1 cellular context compared by ENCODE assay signal in the genomic region with DNA sequence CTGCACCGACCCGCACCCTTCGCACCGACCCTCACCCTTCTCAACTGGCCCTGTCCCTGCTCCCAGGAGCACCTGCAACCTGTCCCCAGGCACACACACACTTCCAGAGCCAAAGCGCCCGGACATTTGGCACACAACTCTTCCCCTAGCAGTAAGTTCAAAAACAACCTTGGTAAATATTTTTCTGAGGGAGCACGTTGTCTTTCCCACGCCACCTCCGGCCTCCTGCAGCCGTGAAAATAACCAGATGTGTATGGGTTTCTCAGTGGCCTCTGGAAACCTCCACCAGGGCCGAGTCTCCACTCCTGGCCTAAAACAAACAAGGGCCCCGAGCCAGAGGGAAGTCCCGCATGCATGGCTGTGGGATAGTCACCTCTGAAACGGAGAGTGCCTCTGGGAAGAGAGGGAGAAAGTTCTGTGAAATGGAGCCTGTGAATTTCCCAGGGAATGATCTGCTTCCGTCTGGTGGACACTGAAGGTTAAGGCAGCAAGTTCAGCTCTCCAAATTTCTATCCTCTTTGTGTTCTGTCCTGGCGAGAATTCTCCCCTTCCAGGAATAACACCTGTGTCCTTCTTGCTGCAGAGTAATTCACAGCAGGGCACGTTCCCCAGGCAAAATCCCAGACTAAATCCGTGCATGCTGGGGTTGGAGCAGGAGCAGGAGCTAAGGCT.
TF ChIP-seq lines count a peak whose summit lies in the region.

No MANE protein-coding gene starts in this region.

TF ChIP-seq in HepG2, 621 proteins besides CTCF, POLR2A, EP300 and RAD21 (continued from another document):
- TF ChIP-seq, protein P1, sequence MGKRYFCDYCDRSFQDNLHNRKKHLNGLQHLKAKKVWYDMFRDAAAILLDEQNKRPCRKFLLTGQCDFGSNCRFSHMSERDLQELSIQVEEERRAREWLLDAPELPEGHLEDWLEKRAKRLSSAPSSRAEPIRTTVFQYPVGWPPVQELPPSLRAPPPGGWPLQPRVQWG (CRISPR knock-in tag; IDR thresholded peaks at IDR 0.05; ENCODE audit: borderline replicate concordance, low read depth) = no peak
- TF ChIP-seq MTF2 (CRISPR knock-in tag; IDR thresholded peaks at IDR 0.05; ENCODE audit: borderline replicate concordance) (no peak), ZZZ3 (CRISPR knock-in tag; IDR thresholded peaks at IDR 0.05; ENCODE audit: borderline replicate concordance) (no peak), ZBTB21 (CRISPR knock-in tag; IDR thresholded peaks at IDR 0.05) (no peak), SIX4 (CRISPR knock-in tag; IDR thresholded peaks at IDR 0.05) (no peak), TMF1 (CRISPR knock-in tag; IDR thresholded peaks at IDR 0.05; ENCODE audit: low read depth) (no peak), RARA (CRISPR knock-in tag; IDR thresholded peaks at IDR 0.05) (no peak), ZNF605 (CRISPR knock-in tag; IDR thresholded peaks at IDR 0.05) (no peak), ZBTB7B (CRISPR knock-in tag; IDR thresholded peaks at IDR 0.05) (no peak), ZNF841 (CRISPR knock-in tag; IDR thresholded peaks at IDR 0.05; ENCODE audit: borderline replicate concordance) (no peak)
- TF ChIP-seq, protein P2, sequence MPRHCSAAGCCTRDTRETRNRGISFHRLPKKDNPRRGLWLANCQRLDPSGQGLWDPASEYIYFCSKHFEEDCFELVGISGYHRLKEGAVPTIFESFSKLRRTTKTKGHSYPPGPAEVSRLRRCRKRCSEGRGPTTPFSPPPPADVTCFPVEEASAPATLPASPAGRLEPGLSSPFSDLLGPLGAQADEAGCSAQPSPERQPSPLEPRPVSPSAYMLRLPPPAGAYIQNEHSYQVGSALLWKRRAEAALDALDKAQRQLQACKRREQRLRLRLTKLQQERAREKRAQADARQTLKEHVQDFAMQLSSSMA (CRISPR knock-in tag; IDR thresholded peaks at IDR 0.05) = no peak
- TF ChIP-seq, protein P3, sequence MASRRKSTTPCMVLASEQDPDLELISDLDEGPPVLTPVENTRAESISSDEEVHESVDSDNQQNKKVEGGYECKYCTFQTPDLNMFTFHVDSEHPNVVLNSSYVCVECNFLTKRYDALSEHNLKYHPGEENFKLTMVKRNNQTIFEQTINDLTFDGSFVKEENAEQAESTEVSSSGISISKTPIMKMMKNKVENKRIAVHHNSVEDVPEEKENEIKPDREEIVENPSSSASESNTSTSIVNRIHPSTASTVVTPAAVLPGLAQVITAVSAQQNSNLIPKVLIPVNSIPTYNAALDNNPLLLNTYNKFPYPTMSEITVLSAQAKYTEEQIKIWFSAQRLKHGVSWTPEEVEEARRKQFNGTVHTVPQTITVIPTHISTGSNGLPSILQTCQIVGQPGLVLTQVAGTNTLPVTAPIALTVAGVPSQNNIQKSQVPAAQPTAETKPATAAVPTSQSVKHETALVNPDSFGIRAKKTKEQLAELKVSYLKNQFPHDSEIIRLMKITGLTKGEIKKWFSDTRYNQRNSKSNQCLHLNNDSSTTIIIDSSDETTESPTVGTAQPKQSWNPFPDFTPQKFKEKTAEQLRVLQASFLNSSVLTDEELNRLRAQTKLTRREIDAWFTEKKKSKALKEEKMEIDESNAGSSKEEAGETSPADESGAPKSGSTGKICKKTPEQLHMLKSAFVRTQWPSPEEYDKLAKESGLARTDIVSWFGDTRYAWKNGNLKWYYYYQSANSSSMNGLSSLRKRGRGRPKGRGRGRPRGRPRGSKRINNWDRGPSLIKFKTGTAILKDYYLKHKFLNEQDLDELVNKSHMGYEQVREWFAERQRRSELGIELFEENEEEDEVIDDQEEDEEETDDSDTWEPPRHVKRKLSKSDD (CRISPR knock-in tag; IDR thresholded peaks at IDR 0.05; ENCODE audit: low read depth) = no peak
